11 cellular contexts compared by ENCODE assay signal in the genomic region with DNA sequence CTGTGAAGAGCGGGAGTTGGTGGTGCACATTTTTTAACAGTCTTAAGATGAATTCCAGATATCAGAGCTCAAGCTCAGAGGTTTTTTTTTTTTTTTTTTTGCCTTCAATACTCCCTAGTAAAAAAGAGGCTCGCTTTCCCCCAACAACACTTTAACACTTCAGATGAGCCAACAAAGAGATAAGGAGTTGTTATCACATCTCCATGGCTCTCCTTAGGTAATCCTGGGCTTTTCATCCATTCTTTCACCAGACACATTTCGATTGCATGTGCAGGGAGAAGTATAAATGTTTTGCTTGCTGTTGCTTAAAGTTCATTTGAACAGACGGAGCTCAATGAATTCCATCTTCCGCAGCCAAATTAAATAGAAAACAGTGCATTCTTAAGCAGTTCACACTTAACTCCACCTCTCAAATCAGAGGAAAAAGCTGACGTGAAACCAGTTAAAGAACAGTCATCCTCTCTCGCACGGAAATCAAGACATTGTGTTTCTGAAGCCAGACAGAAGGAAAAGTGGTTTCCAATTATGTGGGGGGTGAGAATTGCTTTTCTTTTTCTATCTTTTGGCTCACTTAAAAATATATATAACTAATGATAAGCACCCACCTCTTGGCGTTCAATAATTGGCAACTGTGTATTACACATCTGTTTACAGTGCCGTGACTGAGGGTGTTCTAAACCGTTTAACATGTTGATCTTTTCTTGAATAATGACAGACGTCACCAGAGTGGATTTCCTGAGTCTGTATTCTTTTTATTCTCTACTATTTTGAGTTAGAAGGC.
DNase-seq lines count a peak whose midpoint lies in the region; ATAC-seq and TF ChIP-seq lines count a peak whose summit lies in the region.
"Had no signal": no experiment of that assay in that cellular context is flagged by ENCODE, and none has a peak within 500 bp of the region (broad histone marks: within the 10 kb centered on the region; RNA-seq: fewer than 3 reads in every experiment).

No MANE protein-coding gene starts in this region.

- peak overlapping the region; percentile 73 for H3K4me3 Mint-ChIP-seq in HFFc6
- H3K4me3 Mint-ChIP-seq in CD4-positive, alpha-beta T cell = no peak overlapping the region

- peak overlapping the region in 1 of 3 donors; percentile 10 for H3K9ac ChIP-seq in skeletal muscle tissue (ENCODE audit: low read depth in 1 of 3, low read length in 3 of 3)

- H3K27ac ChIP-seq in brain microvascular endothelial cell (peak overlapping the region; percentile 64), skeletal muscle tissue (ENCODE audit: low read depth, low read length) (peak overlapping the region; percentile 20)
- H3K27ac ChIP-seq in CD4-positive, alpha-beta T cell (ENCODE audit: low read depth, low read length) = no peak overlapping the region

- H3K9me3 Mint-ChIP-seq in HFFc6 = no peaks in the 10 kb centered on the region
- H3K9me3 Mint-ChIP-seq in CD4-positive, alpha-beta T cell = no peaks in the 10 kb centered on the region
- no peaks in the 10 kb centered on the region for H3K9me3 Mint-ChIP-seq in activated naive CD4-positive, alpha-beta T cell treated with anti-CD3 and anti-CD28 coated beads, Interleukin-2, amount 50 U/mL, for 72 hours

- no peaks in the 10 kb centered on the region for H3K27me3 ChIP-seq in brain microvascular endothelial cell (replicated peaks)
- no peaks in the 10 kb centered on the region for H3K27me3 ChIP-seq in skeletal muscle tissue (ENCODE audit: control insufficient read depth in 3 of 3, insufficient read depth in 3 of 3, low read length in 3 of 3)
- no peaks in the 10 kb centered on the region for H3K27me3 ChIP-seq in CD4-positive, alpha-beta T cell (ENCODE audit: control insufficient read depth, insufficient read depth, low read length)

- H3K4me1 Mint-ChIP-seq in HFFc6 (ENCODE audit: low read depth) = peaks cover 35% of the 10 kb centered on the region
- H3K4me1 Mint-ChIP-seq in CD4-positive, alpha-beta T cell (ENCODE audit: low read depth) = no peaks in the 10 kb centered on the region

- no peak for TF ChIP-seq CTCF in HFFc6 (IDR thresholded peaks at IDR 0.05)
- no peak for TF ChIP-seq CTCF in brain microvascular endothelial cell (IDR thresholded peaks at IDR 0.05; ENCODE audit: low read depth, low read length, missing control alignments)
- TF ChIP-seq CTCF in CD4-positive, alpha-beta T cell (IDR thresholded peaks at IDR 0.05) = no peak

- peak overlapping the region; percentile 24 for H3K4me3 ChIP-seq in brain microvascular endothelial cell (ENCODE audit: low read depth, low read length)
- H3K4me3 ChIP-seq in skeletal muscle tissue (ENCODE audit: low read length in 3 of 3) = peak overlapping the region in 1 of 3 donors; percentile 57

- no peaks in the 10 kb centered on the region for H3K36me3 Mint-ChIP-seq in HFFc6 (ENCODE audit: low read depth)
- H3K36me3 Mint-ChIP-seq in CD4-positive, alpha-beta T cell (ENCODE audit: low read depth) = no peaks in the 10 kb centered on the region
- H3K36me3 Mint-ChIP-seq in activated naive CD4-positive, alpha-beta T cell treated with anti-CD3 and anti-CD28 coated beads, Interleukin-2, amount 50 U/mL, for 72 hours = no peaks in the 10 kb centered on the region

- H3K27me3 Mint-ChIP-seq in HFFc6 (ENCODE audit: insufficient read depth) = no peaks in the 10 kb centered on the region
- H3K27me3 Mint-ChIP-seq in CD4-positive, alpha-beta T cell = no peaks in the 10 kb centered on the region

- H3K9me3 ChIP-seq in skeletal muscle tissue (ENCODE audit: control insufficient read depth in 3 of 3, low read length in 3 of 3) = no peaks in the 10 kb centered on the region
- H3K9me3 ChIP-seq in CD4-positive, alpha-beta T cell (ENCODE audit: control insufficient read depth, low read length) = no peaks in the 10 kb centered on the region

- CTCF ChIA-PET in CD4-positive, alpha-beta T cell (lab: Charles Lee) = no interaction called here

- POLR2A ChIA-PET in CD4-positive, alpha-beta T cell (lab: Charles Lee) = no interaction called here

- H3K27ac Mint-ChIP-seq in HFFc6 = peak overlapping the region; percentile 66
- no peak overlapping the region for H3K27ac Mint-ChIP-seq in CD4-positive, alpha-beta T cell
- H3K27ac Mint-ChIP-seq in activated naive CD4-positive, alpha-beta T cell treated with anti-CD3 and anti-CD28 coated beads, Interleukin-2, amount 50 U/mL, for 72 hours = no peak overlapping the region

- peak; percentile 34 for ATAC-seq in left ventricle myocardium superior
- ATAC-seq in CD4-positive, alpha-beta T cell (ENCODE audit: poor library complexity) = no peak
- ATAC-seq in activated naive CD4-positive, alpha-beta T cell treated with anti-CD3 and anti-CD28 coated beads, Interleukin-2, amount 50 U/mL, for 72 hours = no peak
- ATAC-seq: Panc1 had no signal

- intact Hi-C loops in left ventricle myocardium superior (cut with micrococcal nuclease) = loop anchor here (10.0 kb wide), 1 partner anchor 51 kb away; no protein-coding TSS in a partner anchor
- intact Hi-C loops in posterior vena cava (cut with DNase I) = loop anchor here in 1 of 2 donors (5.0 kb wide), 1 partner anchor 119 kb away; a partner anchor contains a TSS
- intact Hi-C loops in CD4-positive, alpha-beta T cell (cut with DNase I, micrococcal nuclease) = no loop called here

- H3K4me1 ChIP-seq in skeletal muscle tissue (ENCODE audit: control insufficient read depth in 3 of 3, insufficient read depth in 3 of 3, low read length in 3 of 3) = peaks cover 10 to 27% (median 18%) of the 10 kb centered on the region in 3 donors

- H3K36me3 ChIP-seq in brain microvascular endothelial cell (replicated peaks) (no peaks in the 10 kb centered on the region), skeletal muscle tissue (ENCODE audit: control insufficient read depth in 3 of 3, insufficient read depth in 3 of 3, low read length in 3 of 3) (no peaks in the 10 kb centered on the region)

- in situ Hi-C loops in brain microvascular endothelial cell (cut with HindIII; ENCODE audit: low pct_ligation_motif_present, low sequenced_read_pairs) = no loop called here

- DNase-seq in HFFc6 (peak; percentile 20), brain microvascular endothelial cell (peak; percentile 32), left ventricle myocardium superior (no peak), posterior vena cava (ENCODE audit: low spot score) (no peak), cerebellar cortex (ENCODE audit: low spot score) (no peak)
- no peak for DNase-seq in CD4-positive, alpha-beta T cell
- no peak for DNase-seq in activated naive CD4-positive, alpha-beta T cell treated with anti-CD3 and anti-CD28 coated beads, Interleukin-2, amount 50 U/mL, for 72 hours (ENCODE audit: low spot score in 2 of 2)
- DNase-seq: DMS153, NCI-H1092 treated with DMSO at 0.1 percent for 48 hours had no signal

Comparison
In these comparisons a context has a peak if more than half of its experiments do, and no peak if none do; other contexts are left out.
1. DNase-seq: peak in HFFc6 (single experiment) and brain microvascular endothelial cell (single experiment); none in left ventricle myocardium superior (single experiment), posterior vena cava (single experiment), CD4-positive, alpha-beta T cell (0 of 10), cerebellar cortex (single experiment) and activated naive CD4-positive, alpha-beta T cell treated with anti-CD3 and anti-CD28 coated beads, Interleukin-2, amount 50 U/mL, for 72 hours (0 of 2).